Comparison of ENCODE assay signal across 1 cellular context in the genomic region with DNA sequence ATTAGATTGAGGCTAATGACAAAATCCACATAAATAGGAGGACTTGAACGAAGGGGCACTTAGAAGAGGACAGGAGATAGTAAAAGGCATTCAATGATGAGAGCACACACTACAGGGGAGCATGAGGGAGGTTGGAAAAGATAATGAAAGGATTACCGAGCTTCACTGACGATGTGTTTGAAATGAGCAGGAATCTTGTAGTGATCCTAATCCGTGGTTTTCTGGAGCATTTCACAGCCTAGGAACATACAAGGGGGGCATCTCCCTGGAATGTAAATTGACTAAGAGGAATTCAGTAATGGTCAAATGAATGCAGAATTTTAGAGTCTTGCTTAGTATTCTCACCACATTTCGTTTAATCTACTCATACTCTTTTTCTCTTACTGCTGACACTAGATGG.
TF ChIP-seq lines count a peak whose summit lies in the region.

No MANE protein-coding gene starts in this region.

TF ChIP-seq in HEK293T, 16 proteins besides CTCF, POLR2A, EP300 and RAD21:
- no peak for TF ChIP-seq ELF4 (IDR thresholded peaks at IDR 0.05)
- no peak for TF ChIP-seq NFRKB (IDR thresholded peaks at IDR 0.05)
- no peak for TF ChIP-seq LEF1 (IDR thresholded peaks at IDR 0.05; ENCODE audit: borderline replicate concordance)
- TF ChIP-seq FOXM1 (IDR thresholded peaks at IDR 0.05; ENCODE audit: borderline replicate concordance), result no peak
- TF ChIP-seq ARNT (IDR thresholded peaks at IDR 0.05), result no peak
- TF ChIP-seq CTBP1 (IDR thresholded peaks at IDR 0.05; ENCODE audit: borderline replicate concordance), result no peak
- no peak for TF ChIP-seq FOXK2 (IDR thresholded peaks at IDR 0.05)
- TF ChIP-seq, protein P1, sequence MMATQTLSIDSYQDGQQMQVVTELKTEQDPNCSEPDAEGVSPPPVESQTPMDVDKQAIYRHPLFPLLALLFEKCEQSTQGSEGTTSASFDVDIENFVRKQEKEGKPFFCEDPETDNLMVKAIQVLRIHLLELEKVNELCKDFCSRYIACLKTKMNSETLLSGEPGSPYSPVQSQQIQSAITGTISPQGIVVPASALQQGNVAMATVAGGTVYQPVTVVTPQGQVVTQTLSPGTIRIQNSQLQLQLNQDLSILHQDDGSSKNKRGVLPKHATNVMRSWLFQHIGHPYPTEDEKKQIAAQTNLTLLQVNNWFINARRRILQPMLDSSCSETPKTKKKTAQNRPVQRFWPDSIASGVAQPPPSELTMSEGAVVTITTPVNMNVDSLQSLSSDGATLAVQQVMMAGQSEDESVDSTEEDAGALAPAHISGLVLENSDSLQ (IDR thresholded peaks at IDR 0.05), result no peak
- TF ChIP-seq SP1 (IDR thresholded peaks at IDR 0.05), result no peak
- TF ChIP-seq FOXA1 (IDR thresholded peaks at IDR 0.05), result no peak
- no peak for TF ChIP-seq HDGF (IDR thresholded peaks at IDR 0.05; ENCODE audit: borderline replicate concordance)
- TF ChIP-seq SUZ12 (IDR thresholded peaks at IDR 0.05), result no peak
- TF ChIP-seq BHLHE40 (IDR thresholded peaks at IDR 0.05; ENCODE audit: borderline replicate concordance), result no peak
- TF ChIP-seq TARDBP (IDR thresholded peaks at IDR 0.05), result no peak
